Comparison of ENCODE assay signal across 8 cellular contexts in the genomic region with DNA sequence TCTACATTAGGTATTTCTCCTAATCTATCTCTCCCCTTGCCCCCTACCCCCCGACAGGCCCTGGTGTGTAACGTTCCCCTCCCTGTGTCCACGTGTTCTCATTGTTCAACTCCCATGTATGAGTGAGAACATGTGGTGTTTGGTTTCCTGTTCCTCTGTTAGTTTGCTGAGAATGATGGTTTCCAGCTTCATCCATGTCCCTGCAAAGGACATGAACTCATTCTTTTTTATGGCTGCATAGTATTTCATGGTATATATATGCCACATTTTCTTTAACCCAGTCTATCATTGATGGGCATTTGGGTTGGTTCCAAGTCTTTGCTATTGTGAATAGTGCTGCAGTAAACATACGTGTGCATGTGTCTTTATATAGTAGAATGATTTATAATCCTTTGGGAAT.
A peak's percentile ranks its signal among the peaks of the same experiment; 100 is the strongest.
DNase-seq lines count a peak whose midpoint lies in the region; ATAC-seq, FAIRE-seq and TF ChIP-seq lines count a peak whose summit lies in the region.
"Not testable (repeated sequence)": the region's sequence is repeated elsewhere in the genome, so short reads cannot be mapped to it uniquely, and the experiment has no call there.

No MANE protein-coding gene starts in this region.

- not testable (repeated sequence) for TF ChIP-seq POLR2A in K562 (conservative IDR thresholded peaks at IDR 0.05); HepG2 (IDR thresholded peaks at IDR 0.05; ENCODE audit: insufficient read depth in 1 of 2, low read depth in 2 of 2, low read length in 2 of 2)

- peaks cover 21 to 51% of the 10 kb centered on the region in 2 experiments for H3K27me3 ChIP-seq in K562 (ENCODE audit: control insufficient read depth in 2 of 2, insufficient read depth in 2 of 2, low read length in 2 of 2)
- not testable (repeated sequence) for H3K27me3 ChIP-seq in right atrium auricular region
- peaks cover 5 to 20% of the 10 kb centered on the region in 2 experiments; a peak in 2 of 5 replicates for H3K27me3 ChIP-seq in HepG2 (ENCODE audit: control insufficient read depth in 1 of 2, insufficient read depth in 2 of 2, low read length in 2 of 2)

- not testable (repeated sequence) for H3K4me3 Mint-ChIP-seq in natural killer cell treated with Interleukin-12 subunit alpha and Interleukin-12 subunit beta and Interleukin-15 and Interleukin-18, amount 100 ng/mL, for 72 hours; neural crest cell; type B pancreatic cell

- CTCF ChIA-PET in HEK293 (lab: Yijun Ruan, JAX), result interaction anchor here (1.5 kb wide), 1 partner anchor 239 kb away, joined by 10 read pairs; no protein-coding TSS in a partner anchor
- CTCF ChIA-PET in K562 (lab: Yijun Ruan, JAX; ENCODE audit: low intra/inter-chr PET ratio), result interaction anchor here (8.5 kb wide), 1 partner anchor 237 kb away, joined by 127 read pairs; no protein-coding TSS in a partner anchor
- CTCF ChIA-PET in HepG2 (lab: Yijun Ruan, JAX; ENCODE audit: low intra/inter-chr PET ratio, low total read pairs), result not testable (repeated sequence)

- not testable (repeated sequence) for H3K4me1 Mint-ChIP-seq in natural killer cell treated with Interleukin-12 subunit alpha and Interleukin-12 subunit beta and Interleukin-15 and Interleukin-18, amount 100 ng/mL, for 72 hours (ENCODE audit: low read depth in 2 of 2); neural crest cell; type B pancreatic cell (ENCODE audit: unreplicated experiment)

- H3K27ac Mint-ChIP-seq in natural killer cell treated with Interleukin-12 subunit alpha and Interleukin-12 subunit beta and Interleukin-15 and Interleukin-18, amount 100 ng/mL, for 72 hours; type B pancreatic cell: not testable (repeated sequence)
- H3K27ac Mint-ChIP-seq in neural crest cell (ENCODE audit: unreplicated experiment), result peak overlapping the region; percentile 89

- not testable (repeated sequence) for H3K9ac ChIP-seq in K562 (ENCODE audit: insufficient read depth in 1 of 2, low read depth in 2 of 2, low read length in 2 of 2); HepG2 (ENCODE audit: insufficient read depth, low read depth, low read length)

- not testable (repeated sequence) for H3K4me1 ChIP-seq in HEK293 (ENCODE audit: control insufficient read depth, insufficient read depth, low read length); K562 (replicated peaks in 1 of 2; ENCODE audit: control insufficient read depth in 2 of 2, insufficient read depth in 2 of 2, low read length in 2 of 2); HepG2 (ENCODE audit: insufficient read depth, low read length)
- H3K4me1 ChIP-seq in right atrium auricular region, result peaks cover 0 to 18% of the 10 kb centered on the region in 2 donors

- not testable (repeated sequence) for H3K79me2 ChIP-seq in K562 (ENCODE audit: control insufficient read depth, insufficient read depth, low read length); HepG2 (ENCODE audit: insufficient read depth, low read length)

- not testable (repeated sequence) for TF ChIP-seq CTCF in HEK293 (tag by site-specific recombination; IDR thresholded peaks at IDR 0.05); K562 (IDR thresholded peaks at IDR 0.05 in 2 of 3, conservative IDR thresholded peaks at IDR 0.05 in 1 of 3; ENCODE audit: insufficient read depth in 2 of 3, low read depth in 1 of 3, low read length in 3 of 3); right atrium auricular region (IDR thresholded peaks at IDR 0.05); HepG2 (CRISPR knock-in tag; IDR thresholded peaks at IDR 0.05); neural crest cell (conservative IDR thresholded peaks at IDR 0.05); type B pancreatic cell (conservative IDR thresholded peaks at IDR 0.05)

- DNase-seq in activated CD8-positive, alpha-beta memory T cell treated with anti-CD3 and anti-CD28 coated beads for 24 hours, result peak; percentile 13
- not testable (repeated sequence) for DNase-seq in K562 (ENCODE audit: extremely low read depth in 1 of 4, low spot score in 3 of 4); HepG2 (ENCODE audit: low spot score); neural crest cell (ENCODE audit: low read depth, low spot score)
- DNase-seq in right atrium auricular region (ENCODE audit: low spot score), result peak; percentile 26
- peak; percentile 15 for DNase-seq in natural killer cell treated with Interleukin-12 subunit alpha and Interleukin-12 subunit beta and Interleukin-15 and Interleukin-18, amount 100 ng/mL, for 72 hours (ENCODE audit: low spot score)
- DNase-seq in type B pancreatic cell (ENCODE audit: extremely low spot score, unreplicated experiment), result peak; percentile 8

- FAIRE-seq in K562 (lab: Jason Lieb, UNC); HepG2 (lab: Jason Lieb, UNC): not testable (repeated sequence)

- not testable (repeated sequence) for H3K27ac ChIP-seq in HEK293 (ENCODE audit: extremely low read depth, low read depth, low read length); K562 (ENCODE audit: extremely low read depth, low read depth, low read length); right atrium auricular region; HepG2 (ENCODE audit: extremely low read length, insufficient read depth, low read length)

- not testable (repeated sequence) for ATAC-seq in K562; HepG2; natural killer cell treated with Interleukin-12 subunit alpha and Interleukin-12 subunit beta and Interleukin-15 and Interleukin-18, amount 100 ng/mL, for 72 hours

- POLR2A ChIA-PET in HEK293 (lab: Yijun Ruan, JAX); HepG2 (lab: Yijun Ruan, JAX): not testable (repeated sequence)
- POLR2A ChIA-PET in K562 (lab: Yijun Ruan, JAX), result interaction anchor here (1.5 kb wide), 1 partner anchor 96 kb away, joined by 3 read pairs; no protein-coding TSS in a partner anchor

- not testable (repeated sequence) for H3K4me2 ChIP-seq in K562 (ENCODE audit: insufficient read depth, low read length); HepG2 (ENCODE audit: low read depth, low read length)

- not testable (repeated sequence) for H3K4me3 ChIP-seq in HEK293 (ENCODE audit: low read depth, low read length); K562; right atrium auricular region; HepG2 (replicated peaks in 1 of 3; ENCODE audit: insufficient read depth in 1 of 3, low read depth in 2 of 3, low read length in 3 of 3)

- not testable (repeated sequence) for H3K9me3 Mint-ChIP-seq in natural killer cell treated with Interleukin-12 subunit alpha and Interleukin-12 subunit beta and Interleukin-15 and Interleukin-18, amount 100 ng/mL, for 72 hours; neural crest cell; type B pancreatic cell

- BruUV-seq in K562 (replicated peaks; lab: Mats Ljungman, UMichigan); HepG2 (replicated peaks; lab: Mats Ljungman, UMichigan): not testable (repeated sequence)

- TF ChIP-seq RAD21 in K562 (CRISPR knock-in tag; conservative IDR thresholded peaks at IDR 0.05 in 1 of 2, IDR thresholded peaks at IDR 0.05 in 1 of 2); HepG2 (CRISPR knock-in tag; IDR thresholded peaks at IDR 0.05): not testable (repeated sequence)

- not testable (repeated sequence) for H4K20me1 ChIP-seq in K562 (replicated peaks; ENCODE audit: control insufficient read depth, insufficient read depth, low read length); HepG2 (ENCODE audit: insufficient read depth, low read length)

- not testable (repeated sequence) for H3K36me3 ChIP-seq in HEK293 (ENCODE audit: control insufficient read depth in 2 of 2, insufficient read depth in 1 of 2, low read length in 2 of 2); K562 (ENCODE audit: control insufficient read depth, insufficient read depth, low read length); right atrium auricular region; HepG2 (replicated peaks in 1 of 2; ENCODE audit: control insufficient read depth in 1 of 2, insufficient read depth in 2 of 2, low read length in 2 of 2)

- in situ Hi-C loops in K562 (cut with MboI), result loop anchor here (5.0 kb wide), 1 partner anchor 236 kb away; no protein-coding TSS in a partner anchor
- in situ Hi-C loops in HepG2 (cut with HindIII; ENCODE audit: extremely low pct_ligation_motif_present, low pct_unique_long_range_greater_than_20kb), result loop anchor here (5.0 kb wide), 1 partner anchor 236 kb away; no protein-coding TSS in a partner anchor

- not testable (repeated sequence) for H3K9me1 ChIP-seq in K562 (ENCODE audit: control insufficient read depth, insufficient read depth, low read length)

- H3K36me3 Mint-ChIP-seq in natural killer cell treated with Interleukin-12 subunit alpha and Interleukin-12 subunit beta and Interleukin-15 and Interleukin-18, amount 100 ng/mL, for 72 hours; neural crest cell (ENCODE audit: low read depth); type B pancreatic cell: not testable (repeated sequence)

- not testable (repeated sequence) for H2AFZ ChIP-seq in K562 (ENCODE audit: low read depth, low read length); HepG2 (ENCODE audit: low read length)

- peaks cover 8 to 35% of the 10 kb centered on the region in 2 donors for H3K27me3 Mint-ChIP-seq in natural killer cell treated with Interleukin-12 subunit alpha and Interleukin-12 subunit beta and Interleukin-15 and Interleukin-18, amount 100 ng/mL, for 72 hours
- H3K27me3 Mint-ChIP-seq in neural crest cell (ENCODE audit: low read depth) (peaks cover 72% of the 10 kb centered on the region), type B pancreatic cell (peaks cover 51% of the 10 kb centered on the region)

- 6% methylated on average over 4 of the region's 4 CpGs for WGBS in K562 (ENCODE audit: insufficient coverage, low coverage, missing lambda C conversion rate)
- WGBS in HepG2 (ENCODE audit: low lambda C conversion rate), result 5% methylated on average over 4 of the region's 4 CpGs

- intact Hi-C loops in K562 (cut with micrococcal nuclease), result not testable (repeated sequence)
- intact Hi-C loops in HepG2 (cut with micrococcal nuclease; ENCODE audit: unreplicated experiment), result loop anchor here (5.0 kb wide), 1 partner anchor 751 kb away; no protein-coding TSS in a partner anchor

- TF ChIP-seq EP300 in K562 (IDR thresholded peaks at IDR 0.05; ENCODE audit: low read length); HepG2 (IDR thresholded peaks at IDR 0.05; ENCODE audit: low read depth in 2 of 2, low read length in 2 of 2); HepG2 (CRISPR knock-in tag; IDR thresholded peaks at IDR 0.05; ENCODE audit: borderline replicate concordance): not testable (repeated sequence)

- H3K9me3 ChIP-seq in HEK293 (ENCODE audit: control insufficient read depth, insufficient read depth, low read depth, low read length); K562 (replicated peaks; ENCODE audit: control insufficient read depth, insufficient read depth, low read depth, low read length); right atrium auricular region; HepG2 (ENCODE audit: low read length): not testable (repeated sequence)
